Comparison of ENCODE assay signal across 1 cellular context in genomic region chr15:101501703-101502373, GRCh38.
TF ChIP-seq lines count a peak whose summit lies in the region.

No MANE protein-coding gene starts in this region.

TF ChIP-seq in HepG2, 621 proteins besides CTCF, POLR2A, EP300 and RAD21 (continued from another document and continues in another):
- TF ChIP-seq HDAC1 (CRISPR knock-in tag; IDR thresholded peaks at IDR 0.05) (peak; percentile 36; the same call in 1 of the 2 replicates), ATRX (CRISPR knock-in tag; IDR thresholded peaks at IDR 0.05; ENCODE audit: borderline replicate concordance) (no peak), ARID4A (CRISPR knock-in tag; IDR thresholded peaks at IDR 0.05; ENCODE audit: borderline replicate concordance) (peak; percentile 45; the same call in 1 of the 2 replicates), ZFY (CRISPR knock-in tag; IDR thresholded peaks at IDR 0.05) (no peak; the same call in 1 of the 2 replicates), SNAPC2 (CRISPR knock-in tag; IDR thresholded peaks at IDR 0.05) (no peak), IRF2 (CRISPR knock-in tag; IDR thresholded peaks at IDR 0.05) (no peak), ZNF788 (CRISPR knock-in tag; IDR thresholded peaks at IDR 0.05; ENCODE audit: borderline replicate concordance) (0 out of 2 replicates have a peak, but pooled peaks have one; percentile 24), ZSCAN31 (CRISPR knock-in tag; IDR thresholded peaks at IDR 0.05; ENCODE audit: low read depth) (0 out of 2 replicates have a peak, but pooled peaks have one; percentile 40), ZFP36 (IDR thresholded peaks at IDR 0.05; ENCODE audit: borderline replicate concordance, low read depth, low read length, partially characterized antibody) (no peak), E2F2 (CRISPR knock-in tag; IDR thresholded peaks at IDR 0.05; ENCODE audit: borderline replicate concordance) (no peak), NFE2L2 (IDR thresholded peaks at IDR 0.05; ENCODE audit: low read length) (no peak), ZFP1 (CRISPR knock-in tag; IDR thresholded peaks at IDR 0.05) (no peak), KDM5A (IDR thresholded peaks at IDR 0.05; ENCODE audit: borderline replicate concordance, low read length) (no peak), TP53 (CRISPR knock-in tag; conservative IDR thresholded peaks at IDR 0.05) (0 out of 2 replicates have a peak, but pooled peaks have one; percentile 42), KLF13 (CRISPR knock-in tag; IDR thresholded peaks at IDR 0.05) (no peak), RXRB (CRISPR knock-in tag; IDR thresholded peaks at IDR 0.05; ENCODE audit: borderline replicate concordance) (peak; percentile 8; the same call in 1 of the 2 replicates), SMYD3 (CRISPR knock-in tag; IDR thresholded peaks at IDR 0.05) (no peak), XRCC5 (optimal IDR thresholded peaks at IDR 0.05; ENCODE audit: low read length) (peak; percentile 92), ZNF263 (CRISPR knock-in tag; IDR thresholded peaks at IDR 0.05) (peak; percentile 69), PHF20 (CRISPR knock-in tag; IDR thresholded peaks at IDR 0.05) (0 out of 2 replicates have a peak, but pooled peaks have one; percentile 26), ZNF451 (CRISPR knock-in tag; IDR thresholded peaks at IDR 0.05) (0 out of 2 replicates have a peak, but pooled peaks have one; percentile 15), ZNF580 (CRISPR knock-in tag; IDR thresholded peaks at IDR 0.05; ENCODE audit: borderline replicate concordance, low read depth) (peak; percentile 24; the same call in 1 of the 2 replicates), MEIS2 (CRISPR knock-in tag; IDR thresholded peaks at IDR 0.05) (no peak), RCOR2 (CRISPR knock-in tag; IDR thresholded peaks at IDR 0.05) (no peak)
- TF ChIP-seq, protein P1, sequence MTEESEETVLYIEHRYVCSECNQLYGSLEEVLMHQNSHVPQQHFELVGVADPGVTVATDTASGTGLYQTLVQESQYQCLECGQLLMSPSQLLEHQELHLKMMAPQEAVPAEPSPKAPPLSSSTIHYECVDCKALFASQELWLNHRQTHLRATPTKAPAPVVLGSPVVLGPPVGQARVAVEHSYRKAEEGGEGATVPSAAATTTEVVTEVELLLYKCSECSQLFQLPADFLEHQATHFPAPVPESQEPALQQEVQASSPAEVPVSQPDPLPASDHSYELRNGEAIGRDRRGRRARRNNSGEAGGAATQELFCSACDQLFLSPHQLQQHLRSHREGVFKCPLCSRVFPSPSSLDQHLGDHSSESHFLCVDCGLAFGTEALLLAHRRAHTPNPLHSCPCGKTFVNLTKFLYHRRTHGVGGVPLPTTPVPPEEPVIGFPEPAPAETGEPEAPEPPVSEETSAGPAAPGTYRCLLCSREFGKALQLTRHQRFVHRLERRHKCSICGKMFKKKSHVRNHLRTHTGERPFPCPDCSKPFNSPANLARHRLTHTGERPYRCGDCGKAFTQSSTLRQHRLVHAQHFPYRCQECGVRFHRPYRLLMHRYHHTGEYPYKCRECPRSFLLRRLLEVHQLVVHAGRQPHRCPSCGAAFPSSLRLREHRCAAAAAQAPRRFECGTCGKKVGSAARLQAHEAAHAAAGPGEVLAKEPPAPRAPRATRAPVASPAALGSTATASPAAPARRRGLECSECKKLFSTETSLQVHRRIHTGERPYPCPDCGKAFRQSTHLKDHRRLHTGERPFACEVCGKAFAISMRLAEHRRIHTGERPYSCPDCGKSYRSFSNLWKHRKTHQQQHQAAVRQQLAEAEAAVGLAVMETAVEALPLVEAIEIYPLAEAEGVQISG (CRISPR knock-in tag; IDR thresholded peaks at IDR 0.05) = peak; percentile 33
- TF ChIP-seq, protein P2, sequence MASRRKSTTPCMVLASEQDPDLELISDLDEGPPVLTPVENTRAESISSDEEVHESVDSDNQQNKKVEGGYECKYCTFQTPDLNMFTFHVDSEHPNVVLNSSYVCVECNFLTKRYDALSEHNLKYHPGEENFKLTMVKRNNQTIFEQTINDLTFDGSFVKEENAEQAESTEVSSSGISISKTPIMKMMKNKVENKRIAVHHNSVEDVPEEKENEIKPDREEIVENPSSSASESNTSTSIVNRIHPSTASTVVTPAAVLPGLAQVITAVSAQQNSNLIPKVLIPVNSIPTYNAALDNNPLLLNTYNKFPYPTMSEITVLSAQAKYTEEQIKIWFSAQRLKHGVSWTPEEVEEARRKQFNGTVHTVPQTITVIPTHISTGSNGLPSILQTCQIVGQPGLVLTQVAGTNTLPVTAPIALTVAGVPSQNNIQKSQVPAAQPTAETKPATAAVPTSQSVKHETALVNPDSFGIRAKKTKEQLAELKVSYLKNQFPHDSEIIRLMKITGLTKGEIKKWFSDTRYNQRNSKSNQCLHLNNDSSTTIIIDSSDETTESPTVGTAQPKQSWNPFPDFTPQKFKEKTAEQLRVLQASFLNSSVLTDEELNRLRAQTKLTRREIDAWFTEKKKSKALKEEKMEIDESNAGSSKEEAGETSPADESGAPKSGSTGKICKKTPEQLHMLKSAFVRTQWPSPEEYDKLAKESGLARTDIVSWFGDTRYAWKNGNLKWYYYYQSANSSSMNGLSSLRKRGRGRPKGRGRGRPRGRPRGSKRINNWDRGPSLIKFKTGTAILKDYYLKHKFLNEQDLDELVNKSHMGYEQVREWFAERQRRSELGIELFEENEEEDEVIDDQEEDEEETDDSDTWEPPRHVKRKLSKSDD (CRISPR knock-in tag; IDR thresholded peaks at IDR 0.05; ENCODE audit: low read depth) = no peak
- TF ChIP-seq, protein P3, sequence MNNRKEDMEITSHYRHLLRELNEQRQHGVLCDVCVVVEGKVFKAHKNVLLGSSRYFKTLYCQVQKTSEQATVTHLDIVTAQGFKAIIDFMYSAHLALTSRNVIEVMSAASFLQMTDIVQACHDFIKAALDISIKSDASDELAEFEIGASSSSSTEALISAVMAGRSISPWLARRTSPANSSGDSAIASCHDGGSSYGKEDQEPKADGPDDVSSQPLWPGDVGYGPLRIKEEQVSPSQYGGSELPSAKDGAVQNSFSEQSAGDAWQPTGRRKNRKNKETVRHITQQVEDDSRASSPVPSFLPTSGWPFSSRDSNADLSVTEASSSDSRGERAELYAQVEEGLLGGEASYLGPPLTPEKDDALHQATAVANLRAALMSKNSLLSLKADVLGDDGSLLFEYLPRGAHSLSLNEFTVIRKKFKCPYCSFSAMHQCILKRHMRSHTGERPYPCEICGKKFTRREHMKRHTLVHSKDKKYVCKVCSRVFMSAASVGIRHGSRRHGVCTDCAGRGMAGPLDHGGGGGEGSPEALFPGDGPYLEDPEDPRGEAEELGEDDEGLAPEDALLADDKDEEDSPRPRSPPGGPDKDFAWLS (CRISPR knock-in tag; IDR thresholded peaks at IDR 0.05; ENCODE audit: borderline replicate concordance) = no peak
- TF ChIP-seq, protein P4, sequence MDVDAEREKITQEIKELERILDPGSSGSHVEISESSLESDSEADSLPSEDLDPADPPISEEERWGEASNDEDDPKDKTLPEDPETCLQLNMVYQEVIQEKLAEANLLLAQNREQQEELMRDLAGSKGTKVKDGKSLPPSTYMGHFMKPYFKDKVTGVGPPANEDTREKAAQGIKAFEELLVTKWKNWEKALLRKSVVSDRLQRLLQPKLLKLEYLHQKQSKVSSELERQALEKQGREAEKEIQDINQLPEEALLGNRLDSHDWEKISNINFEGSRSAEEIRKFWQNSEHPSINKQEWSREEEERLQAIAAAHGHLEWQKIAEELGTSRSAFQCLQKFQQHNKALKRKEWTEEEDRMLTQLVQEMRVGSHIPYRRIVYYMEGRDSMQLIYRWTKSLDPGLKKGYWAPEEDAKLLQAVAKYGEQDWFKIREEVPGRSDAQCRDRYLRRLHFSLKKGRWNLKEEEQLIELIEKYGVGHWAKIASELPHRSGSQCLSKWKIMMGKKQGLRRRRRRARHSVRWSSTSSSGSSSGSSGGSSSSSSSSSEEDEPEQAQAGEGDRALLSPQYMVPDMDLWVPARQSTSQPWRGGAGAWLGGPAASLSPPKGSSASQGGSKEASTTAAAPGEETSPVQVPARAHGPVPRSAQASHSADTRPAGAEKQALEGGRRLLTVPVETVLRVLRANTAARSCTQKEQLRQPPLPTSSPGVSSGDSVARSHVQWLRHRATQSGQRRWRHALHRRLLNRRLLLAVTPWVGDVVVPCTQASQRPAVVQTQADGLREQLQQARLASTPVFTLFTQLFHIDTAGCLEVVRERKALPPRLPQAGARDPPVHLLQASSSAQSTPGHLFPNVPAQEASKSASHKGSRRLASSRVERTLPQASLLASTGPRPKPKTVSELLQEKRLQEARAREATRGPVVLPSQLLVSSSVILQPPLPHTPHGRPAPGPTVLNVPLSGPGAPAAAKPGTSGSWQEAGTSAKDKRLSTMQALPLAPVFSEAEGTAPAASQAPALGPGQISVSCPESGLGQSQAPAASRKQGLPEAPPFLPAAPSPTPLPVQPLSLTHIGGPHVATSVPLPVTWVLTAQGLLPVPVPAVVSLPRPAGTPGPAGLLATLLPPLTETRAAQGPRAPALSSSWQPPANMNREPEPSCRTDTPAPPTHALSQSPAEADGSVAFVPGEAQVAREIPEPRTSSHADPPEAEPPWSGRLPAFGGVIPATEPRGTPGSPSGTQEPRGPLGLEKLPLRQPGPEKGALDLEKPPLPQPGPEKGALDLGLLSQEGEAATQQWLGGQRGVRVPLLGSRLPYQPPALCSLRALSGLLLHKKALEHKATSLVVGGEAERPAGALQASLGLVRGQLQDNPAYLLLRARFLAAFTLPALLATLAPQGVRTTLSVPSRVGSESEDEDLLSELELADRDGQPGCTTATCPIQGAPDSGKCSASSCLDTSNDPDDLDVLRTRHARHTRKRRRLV (CRISPR knock-in tag; IDR thresholded peaks at IDR 0.05) = no peak
- TF ChIP-seq, protein P5, sequence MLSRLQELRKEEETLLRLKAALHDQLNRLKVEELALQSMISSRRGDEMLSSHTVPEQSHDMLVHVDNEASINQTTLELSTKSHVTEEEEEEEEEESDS (CRISPR knock-in tag; IDR thresholded peaks at IDR 0.05; ENCODE audit: borderline replicate concordance) = no peak
- TF ChIP-seq, protein P6, sequence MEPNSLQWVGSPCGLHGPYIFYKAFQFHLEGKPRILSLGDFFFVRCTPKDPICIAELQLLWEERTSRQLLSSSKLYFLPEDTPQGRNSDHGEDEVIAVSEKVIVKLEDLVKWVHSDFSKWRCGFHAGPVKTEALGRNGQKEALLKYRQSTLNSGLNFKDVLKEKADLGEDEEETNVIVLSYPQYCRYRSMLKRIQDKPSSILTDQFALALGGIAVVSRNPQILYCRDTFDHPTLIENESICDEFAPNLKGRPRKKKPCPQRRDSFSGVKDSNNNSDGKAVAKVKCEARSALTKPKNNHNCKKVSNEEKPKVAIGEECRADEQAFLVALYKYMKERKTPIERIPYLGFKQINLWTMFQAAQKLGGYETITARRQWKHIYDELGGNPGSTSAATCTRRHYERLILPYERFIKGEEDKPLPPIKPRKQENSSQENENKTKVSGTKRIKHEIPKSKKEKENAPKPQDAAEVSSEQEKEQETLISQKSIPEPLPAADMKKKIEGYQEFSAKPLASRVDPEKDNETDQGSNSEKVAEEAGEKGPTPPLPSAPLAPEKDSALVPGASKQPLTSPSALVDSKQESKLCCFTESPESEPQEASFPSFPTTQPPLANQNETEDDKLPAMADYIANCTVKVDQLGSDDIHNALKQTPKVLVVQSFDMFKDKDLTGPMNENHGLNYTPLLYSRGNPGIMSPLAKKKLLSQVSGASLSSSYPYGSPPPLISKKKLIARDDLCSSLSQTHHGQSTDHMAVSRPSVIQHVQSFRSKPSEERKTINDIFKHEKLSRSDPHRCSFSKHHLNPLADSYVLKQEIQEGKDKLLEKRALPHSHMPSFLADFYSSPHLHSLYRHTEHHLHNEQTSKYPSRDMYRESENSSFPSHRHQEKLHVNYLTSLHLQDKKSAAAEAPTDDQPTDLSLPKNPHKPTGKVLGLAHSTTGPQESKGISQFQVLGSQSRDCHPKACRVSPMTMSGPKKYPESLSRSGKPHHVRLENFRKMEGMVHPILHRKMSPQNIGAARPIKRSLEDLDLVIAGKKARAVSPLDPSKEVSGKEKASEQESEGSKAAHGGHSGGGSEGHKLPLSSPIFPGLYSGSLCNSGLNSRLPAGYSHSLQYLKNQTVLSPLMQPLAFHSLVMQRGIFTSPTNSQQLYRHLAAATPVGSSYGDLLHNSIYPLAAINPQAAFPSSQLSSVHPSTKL (CRISPR knock-in tag; IDR thresholded peaks at IDR 0.05) = peak; percentile 33
- TF ChIP-seq, protein P7, sequence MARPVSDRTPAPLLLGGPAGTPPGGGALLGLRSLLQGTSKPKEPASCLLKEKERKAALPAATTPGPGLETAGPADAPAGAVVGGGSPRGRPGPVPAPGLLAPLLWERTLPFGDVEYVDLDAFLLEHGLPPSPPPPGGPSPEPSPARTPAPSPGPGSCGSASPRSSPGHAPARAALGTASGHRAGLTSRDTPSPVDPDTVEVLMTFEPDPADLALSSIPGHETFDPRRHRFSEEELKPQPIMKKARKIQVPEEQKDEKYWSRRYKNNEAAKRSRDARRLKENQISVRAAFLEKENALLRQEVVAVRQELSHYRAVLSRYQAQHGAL (CRISPR knock-in tag; IDR thresholded peaks at IDR 0.05; ENCODE audit: not compliant biosample characterization) = no peak
